15 cellular contexts compared by ENCODE assay signal in the genomic region with DNA sequence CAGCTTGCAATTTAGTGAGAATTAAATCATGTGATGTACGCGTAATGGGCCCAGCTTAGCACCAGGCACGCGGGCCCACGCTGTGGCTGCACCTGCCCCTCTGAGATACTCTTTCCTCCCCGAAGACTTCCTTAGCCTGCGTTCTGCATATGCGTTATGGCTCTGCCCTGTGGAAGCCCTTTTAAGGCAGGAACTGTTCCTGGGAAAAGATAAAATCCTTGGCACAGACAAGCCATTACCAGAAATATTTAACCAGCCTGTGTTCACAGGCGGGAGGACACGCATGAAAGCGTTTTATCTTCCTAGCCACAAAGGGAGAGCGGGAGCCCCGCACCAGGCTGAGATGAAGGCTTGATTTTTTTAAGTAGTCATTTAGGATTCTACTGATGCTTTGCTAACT.
A peak's percentile ranks its signal among the peaks of the same experiment; 100 is the strongest.
DNase-seq lines count a peak whose midpoint lies in the region; ATAC-seq and TF ChIP-seq lines count a peak whose summit lies in the region.
"Had no signal": no experiment of that assay in that cellular context is flagged by ENCODE, and none has a peak within 500 bp of the region (broad histone marks: within the 10 kb centered on the region; RNA-seq: fewer than 3 reads in every experiment).

No MANE protein-coding gene starts in this region.

- in situ Hi-C loops in GM13976 (cut with MboI; ENCODE audit: low sequenced_read_pairs, unreplicated experiment), result no loop called here

- H3K4me3 ChIP-seq in WERI-Rb-1 (ENCODE audit: low read depth, low read length) (no peak overlapping the region), mucosa of descending colon (no peak overlapping the region)
- H3K4me3 ChIP-seq: A549 had no signal

- DNase-seq in Right ventricle myocardium inferior (ENCODE audit: missing footprints), result no peak
- no peak for DNase-seq in cardiac septum (ENCODE audit: low spot score)
- DNase-seq in WERI-Rb-1, result peak; percentile 48
- DNase-seq in mucosa of descending colon, result no peak
- no peak for DNase-seq in NK-92 (lab: John Stamatoyannopoulos, UW; ENCODE audit: unreplicated experiment)
- no peak for DNase-seq in GM13976 (ENCODE audit: low spot score)
- DNase-seq: Calu3; CD4-positive, CD25-positive, alpha-beta regulatory T cell; H9; NCI-H1436 treated with DMSO at 0.1 percent for 48 hours; NCI-H446 had no signal

- H3K36me3 ChIP-seq in WERI-Rb-1 (no peaks in the 10 kb centered on the region), mucosa of descending colon (ENCODE audit: low read depth) (no peaks in the 10 kb centered on the region)

- TF ChIP-seq CTCF in WERI-Rb-1 (IDR thresholded peaks at IDR 0.05; ENCODE audit: low read depth, low read length) (no peak), mucosa of descending colon (IDR thresholded peaks at IDR 0.05) (no peak), GM13976 (IDR thresholded peaks at IDR 0.05; ENCODE audit: borderline replicate concordance, control extremely low read depth, extremely low read depth, insufficient read depth, missing control alignments) (no peak)

- no peaks in the 10 kb centered on the region for H3K4me1 ChIP-seq in mucosa of descending colon (ENCODE audit: low read depth)
- H3K4me1 ChIP-seq: A549 had no signal

- no peaks in the 10 kb centered on the region for H3K27me3 ChIP-seq in WERI-Rb-1 (ENCODE audit: insufficient read depth, low read depth, severe bottlenecking)

- H3K9me3 ChIP-seq in WERI-Rb-1 (ENCODE audit: severe bottlenecking) (no peaks in the 10 kb centered on the region), mucosa of descending colon (no peaks in the 10 kb centered on the region)
- H3K9me3 ChIP-seq: A549 had no signal

- no peak overlapping the region for H3K27ac ChIP-seq in WERI-Rb-1
- H3K27ac ChIP-seq: A549, RWPE1 had no signal

- peak; percentile 26 for ATAC-seq in Right ventricle myocardium inferior
- ATAC-seq in mucosa of descending colon, result peak; percentile 19
- no peak for ATAC-seq in HG02981 (IDR thresholded peaks at IDR 0.05; ENCODE audit: unreplicated experiment)
- ATAC-seq in HG02678 (IDR thresholded peaks at IDR 0.05; ENCODE audit: unreplicated experiment), result no peak
- ATAC-seq: A549 had no signal

- intact Hi-C loops in Right ventricle myocardium inferior (cut with DNase I), result no loop called here
- intact Hi-C loops in cardiac septum (cut with DNase I), result no loop called here
- intact Hi-C loops in mucosa of descending colon (cut with DNase I, micrococcal nuclease), result no loop called here

Comparison
In these comparisons a context has a peak if more than half of its experiments do, and no peak if none do; other contexts are left out.
1. ATAC-seq: peak in Right ventricle myocardium inferior (single experiment) and mucosa of descending colon (single experiment); none in HG02981 (single experiment) and HG02678 (single experiment).